In the genomic region with DNA sequence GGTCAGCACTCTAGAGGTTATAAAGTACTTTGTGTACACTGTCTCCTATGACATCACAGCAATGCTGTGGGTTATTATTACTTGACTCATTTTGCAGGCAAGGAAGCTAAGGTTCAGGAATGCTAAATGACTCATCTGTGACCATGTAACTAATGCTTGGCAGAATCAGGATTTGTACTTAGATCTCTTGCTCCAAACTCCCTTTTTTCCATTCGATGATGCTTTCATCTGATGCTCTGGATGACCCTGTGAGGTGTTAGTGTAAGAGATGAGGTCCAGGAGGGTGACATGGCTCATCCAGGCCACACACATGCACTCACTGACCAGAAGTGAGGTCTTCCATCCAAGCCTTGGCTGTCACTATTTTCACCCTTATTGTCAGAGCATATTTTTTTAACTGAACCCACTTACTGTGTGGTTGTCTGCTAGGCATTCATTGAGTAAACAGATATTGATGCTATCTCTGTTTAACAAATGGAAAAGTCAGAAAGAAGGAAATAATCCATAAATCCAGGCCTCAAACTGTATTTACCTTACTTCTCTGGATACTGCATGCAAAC, we compare ENCODE assay signal across 8 cellular contexts. TPM values are rescaled to one million over a fixed set of nuclear protein-coding genes. Genes with fewer than 3 reads are reported as not detected.
DNase-seq lines count a peak whose midpoint lies in the region; ATAC-seq and TF ChIP-seq lines count a peak whose summit lies in the region.

No MANE protein-coding gene starts in this region.

- no peaks in the 10 kb centered on the region for H3K27me3 ChIP-seq in ACC112 (ENCODE audit: insufficient read depth, low read length)
- no peaks in the 10 kb centered on the region for H3K27me3 ChIP-seq in kidney epithelial cell (ENCODE audit: control insufficient read depth, insufficient read depth, low read length)

- H3K36me3 Mint-ChIP-seq in activated T-helper 1 cell treated with anti-CD3 and anti-CD28 coated beads, Interleukin-12 subunit alpha, Interleukin-12 subunit beta, Interleukin-2, Interleukin-4 antibody, amounts not matched to agents 30 ng/mL and 10 ng/mL and 1 ng/mL, durations not matched to agents 14 hours and 24 hours and 36 hours (ENCODE audit: low read depth): peaks cover 7% of the 10 kb centered on the region

- H3K27me3 Mint-ChIP-seq in activated T-helper 1 cell treated with anti-CD3 and anti-CD28 coated beads, Interleukin-12 subunit alpha, Interleukin-12 subunit beta, Interleukin-2, Interleukin-4 antibody, amounts not matched to agents 30 ng/mL and 10 ng/mL and 1 ng/mL, durations not matched to agents 14 hours and 24 hours and 36 hours (ENCODE audit: insufficient read depth): no peaks in the 10 kb centered on the region

- ATAC-seq in HG03097 (IDR thresholded peaks at IDR 0.05; ENCODE audit: low FRiP score, unreplicated experiment) (no peak), HG03439 (IDR thresholded peaks at IDR 0.05; ENCODE audit: unreplicated experiment) (no peak), GM21367 (IDR thresholded peaks at IDR 0.05; ENCODE audit: unreplicated experiment) (no peak)

- DNase-seq in HFF-Myc (ENCODE audit: extremely low read depth, low read depth) (peak; percentile 93), kidney epithelial cell (ENCODE audit: low read depth) (peak; percentile 95)
- no peak for DNase-seq in activated T-helper 1 cell treated with anti-CD3 and anti-CD28 coated beads, Interleukin-12 subunit alpha, Interleukin-12 subunit beta, Interleukin-2, Interleukin-4 antibody, amounts not matched to agents 30 ng/mL and 10 ng/mL and 1 ng/mL, durations not matched to agents 14 hours and 24 hours and 36 hours (ENCODE audit: low spot score)
- DNase-seq in stimulated activated CD8-positive, alpha-beta memory T cell treated with anti-CD3 and anti-CD28 coated beads, Interleukin-4, amount 100 ng/mL, for 48 hours: no peak

- H3K4me1 ChIP-seq in ACC112 (ENCODE audit: control insufficient read depth, insufficient read depth, low read length, unreplicated experiment): peaks cover 43% of the 10 kb centered on the region

- H3K4me3 ChIP-seq in ACC112 (ENCODE audit: low read depth, low read length): peak overlapping the region; percentile 56
- H3K4me3 ChIP-seq in HFF-Myc (replicated peaks; ENCODE audit: low read depth, low read length): no peak overlapping the region
- no peak overlapping the region for H3K4me3 ChIP-seq in kidney epithelial cell (ENCODE audit: low read depth, low read length)

- H3K9me3 Mint-ChIP-seq in activated T-helper 1 cell treated with anti-CD3 and anti-CD28 coated beads, Interleukin-12 subunit alpha, Interleukin-12 subunit beta, Interleukin-2, Interleukin-4 antibody, amounts not matched to agents 30 ng/mL and 10 ng/mL and 1 ng/mL, durations not matched to agents 14 hours and 24 hours and 36 hours: peaks cover 5% of the 10 kb centered on the region

- peak overlapping the region; percentile 97 for H2AFZ ChIP-seq in ACC112 (ENCODE audit: low read length, unreplicated experiment)

- intact Hi-C loops in activated T-helper 1 cell treated with anti-CD3 and anti-CD28 coated beads, Interleukin-12 subunit alpha, Interleukin-12 subunit beta, Interleukin-2, Interleukin-4 antibody, amounts not matched to agents 30 ng/mL and 10 ng/mL and 1 ng/mL, durations not matched to agents 14 hours and 24 hours and 36 hours (cut with micrococcal nuclease): loop anchor here (1.0 to 10.0 kb wide), 6 partner anchors 9 to 179 kb away; no protein-coding TSS in a partner anchor

- H3K27ac Mint-ChIP-seq in activated T-helper 1 cell treated with anti-CD3 and anti-CD28 coated beads, Interleukin-12 subunit alpha, Interleukin-12 subunit beta, Interleukin-2, Interleukin-4 antibody, amounts not matched to agents 30 ng/mL and 10 ng/mL and 1 ng/mL, durations not matched to agents 14 hours and 24 hours and 36 hours: peak overlapping the region; percentile 93

- TF ChIP-seq CTCF in HFF-Myc (IDR thresholded peaks at IDR 0.05; ENCODE audit: low read depth, low read length, missing control alignments): no peak
- TF ChIP-seq CTCF in kidney epithelial cell (IDR thresholded peaks at IDR 0.05; ENCODE audit: insufficient read depth, low read length, poor library complexity, severe bottlenecking): no peak

- peak overlapping the region; percentile 98 for H3K27ac ChIP-seq in ACC112 (ENCODE audit: low read depth, low read length)

- H3K79me2 ChIP-seq in ACC112 (ENCODE audit: control insufficient read depth, insufficient read depth, low read length, unreplicated experiment): no peaks in the 10 kb centered on the region

- peaks cover 67% of the 10 kb centered on the region for H3K4me1 Mint-ChIP-seq in activated T-helper 1 cell treated with anti-CD3 and anti-CD28 coated beads, Interleukin-12 subunit alpha, Interleukin-12 subunit beta, Interleukin-2, Interleukin-4 antibody, amounts not matched to agents 30 ng/mL and 10 ng/mL and 1 ng/mL, durations not matched to agents 14 hours and 24 hours and 36 hours (ENCODE audit: low read depth)

- H3K36me3 ChIP-seq in ACC112 (ENCODE audit: insufficient read depth, low read length) (no peaks in the 10 kb centered on the region), kidney epithelial cell (ENCODE audit: control insufficient read depth, insufficient read depth, low read length) (no peaks in the 10 kb centered on the region)

- H3K4me3 Mint-ChIP-seq in activated T-helper 1 cell treated with anti-CD3 and anti-CD28 coated beads, Interleukin-12 subunit alpha, Interleukin-12 subunit beta, Interleukin-2, Interleukin-4 antibody, amounts not matched to agents 30 ng/mL and 10 ng/mL and 1 ng/mL, durations not matched to agents 14 hours and 24 hours and 36 hours: peak overlapping the region; percentile 42

RNA-seq across cellular contexts. Expression of a gene that starts 59.0 kb away (rescaled TPM):
- total RNA-seq in activated T-helper 1 cell treated with anti-CD3 and anti-CD28 coated beads, Interleukin-12 subunit alpha, Interleukin-12 subunit beta, Interleukin-2, Interleukin-4 antibody, amounts not matched to agents 30 ng/mL and 10 ng/mL and 1 ng/mL, durations not matched to agents 14 hours and 24 hours and 36 hours: 105 and 111 TPM in 2 replicates
- not detected in 2 replicates for total RNA-seq in kidney epithelial cell

Comparison
In these comparisons a context has a peak if more than half of its experiments do, and no peak if none do; other contexts are left out.
1. DNase-seq: peak in HFF-Myc (single experiment) and kidney epithelial cell (single experiment); none in activated T-helper 1 cell treated with anti-CD3 and anti-CD28 coated beads, Interleukin-12 subunit alpha, Interleukin-12 subunit beta, Interleukin-2, Interleukin-4 antibody, amounts not matched to agents 30 ng/mL and 10 ng/mL and 1 ng/mL, durations not matched to agents 14 hours and 24 hours and 36 hours (single experiment) and stimulated activated CD8-positive, alpha-beta memory T cell treated with anti-CD3 and anti-CD28 coated beads, Interleukin-4, amount 100 ng/mL, for 48 hours (single experiment).
2. RNA of a gene that starts 59.0 kb away (total RNA-seq): 105 to 111 TPM in activated T-helper 1 cell treated with anti-CD3 and anti-CD28 coated beads, Interleukin-12 subunit alpha, Interleukin-12 subunit beta, Interleukin-2, Interleukin-4 antibody, amounts not matched to agents 30 ng/mL and 10 ng/mL and 1 ng/mL, durations not matched to agents 14 hours and 24 hours and 36 hours; not detected in kidney epithelial cell; every median in the first group is over 100 times any median in the second.